ENCODE assay signal across 6 cellular contexts in the genomic region with DNA sequence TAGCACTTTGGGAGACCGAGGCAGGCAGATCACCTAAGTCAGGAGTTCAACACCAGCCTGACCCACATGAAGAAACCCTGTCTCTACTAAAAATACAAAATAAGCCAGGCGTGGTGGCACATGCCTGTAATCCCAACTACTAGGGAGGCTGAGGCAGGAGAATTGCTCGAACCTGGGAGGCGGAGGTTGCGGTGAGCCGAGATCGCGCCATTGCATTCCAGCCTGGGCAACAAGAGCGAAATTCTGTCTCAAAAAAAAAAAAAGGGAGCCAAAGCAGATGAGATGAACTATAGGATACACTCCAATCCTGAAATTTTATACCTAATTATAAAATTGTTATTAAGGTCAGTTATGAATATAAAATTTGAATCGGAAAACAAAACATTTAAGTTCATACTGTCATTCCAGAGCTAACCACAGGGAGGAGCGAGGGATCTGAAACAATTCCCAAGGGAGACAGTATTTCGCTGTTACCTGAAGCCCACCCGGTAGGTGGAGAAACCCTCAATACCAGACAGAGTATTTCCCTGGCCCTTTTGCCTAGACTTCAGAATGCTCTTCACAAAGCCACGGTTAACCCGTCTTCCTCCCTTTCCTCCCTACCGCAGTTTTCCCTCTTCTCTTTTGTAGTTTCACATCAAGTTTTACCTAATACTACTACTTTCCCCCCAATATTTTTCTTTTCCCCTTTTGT. TPM values are rescaled to one million over a fixed set of nuclear protein-coding genes. Genes with fewer than 3 reads are reported as not detected.
DNase-seq lines count a peak whose midpoint lies in the region; ATAC-seq and TF ChIP-seq lines count a peak whose summit lies in the region.

No MANE protein-coding gene starts in this region.

- H3K36me3 Mint-ChIP-seq in activated B cell treated with CpG ODN at 0.5 μM for 24 hours (ENCODE audit: low read depth), result peaks cover 23% of the 10 kb centered on the region

- POLR2A ChIA-PET in activated B cell treated with CpG ODN at 0.5 μM for 24 hours (lab: Charles Lee), result interaction anchor here (0.6 to 4.2 kb wide), 7 partner anchors 21 to 356 kb away, joined by 4 to 58 read pairs (median 10); a partner anchor contains a TSS

- H3K4me3 ChIP-seq in Jurkat, Clone E6-1 (ENCODE audit: low read length), result peak overlapping the region; percentile 89

- ATAC-seq in activated B cell treated with CpG ODN at 0.5 μM for 24 hours (ENCODE audit: low read depth), result no peak

- H3K27me3 Mint-ChIP-seq in activated B cell treated with CpG ODN at 0.5 μM for 24 hours, result no peaks in the 10 kb centered on the region

- H3K27ac Mint-ChIP-seq in activated B cell treated with CpG ODN at 0.5 μM for 24 hours, result peak overlapping the region; percentile 59

- peak overlapping the region; percentile 87 for H3K4me3 Mint-ChIP-seq in activated B cell treated with CpG ODN at 0.5 μM for 24 hours

- DNase-seq in CD1c-positive myeloid dendritic cell (ENCODE audit: extremely low spot score), result peak; percentile 9
- no peak for DNase-seq in Jurkat, Clone E6-1 (ENCODE audit: low read depth, low spot score)
- no peak for DNase-seq in activated B cell treated with CpG ODN at 0.5 μM for 24 hours
- DNase-seq in kidney tubule cell (ENCODE audit: low spot score), result peak; percentile 63
- no peak for DNase-seq in activated effector memory CD4-positive, alpha-beta T cell treated with anti-CD3 and anti-CD28 coated beads, Interleukin-2, amount 50 U/mL, for 16 hours
- DNase-seq in stimulated activated CD4-positive, alpha-beta T cell treated with anti-CD3 and anti-CD28 coated beads, Interleukin-4, amount 100 ng/mL, for 24 hours, result no peak

- H3K4me1 Mint-ChIP-seq in activated B cell treated with CpG ODN at 0.5 μM for 24 hours, result peaks cover 33% of the 10 kb centered on the region

- CTCF ChIA-PET in activated B cell treated with CpG ODN at 0.5 μM for 24 hours (lab: Charles Lee), result no interaction called here

- TF ChIP-seq CTCF in activated B cell treated with CpG ODN at 0.5 μM for 24 hours (IDR thresholded peaks at IDR 0.05), result no peak

- no peaks in the 10 kb centered on the region for H3K9me3 Mint-ChIP-seq in activated B cell treated with CpG ODN at 0.5 μM for 24 hours

- intact Hi-C loops in activated B cell treated with CpG ODN at 0.5 μM for 24 hours (cut with micrococcal nuclease), result loop anchor here (10.0 kb wide), 1 partner anchor 217 kb away; a partner anchor contains a TSS

RNA-seq across cellular contexts. Expression of a gene that starts 1.4 kb away (rescaled TPM):
- polyA plus RNA-seq in Jurkat, Clone E6-1 (2012; ENCODE audit: insufficient read depth, insufficient read length), result 208 TPM
- 74.7 and 75.2 TPM in 2 replicates for total RNA-seq in activated B cell treated with CpG ODN at 0.5 μM for 24 hours

RNA-seq across cellular contexts. Expression of a gene that starts 20.5 kb away (rescaled TPM):
- polyA plus RNA-seq in Jurkat, Clone E6-1 (2012; ENCODE audit: insufficient read depth, insufficient read length), result 73.4 TPM
- total RNA-seq in activated B cell treated with CpG ODN at 0.5 μM for 24 hours, result 78.9 and 82.3 TPM in 2 replicates

RNA-seq across cellular contexts. Expression of a gene that starts 27.4 kb away (rescaled TPM):
- polyA plus RNA-seq in Jurkat, Clone E6-1 (2012; ENCODE audit: insufficient read depth, insufficient read length), result 14.4 TPM
- 30.1 and 32.8 TPM in 2 replicates for total RNA-seq in activated B cell treated with CpG ODN at 0.5 μM for 24 hours

RNA-seq across cellular contexts. Expression of a gene that starts 34.2 kb away (rescaled TPM):
- 6.0 TPM for polyA plus RNA-seq in Jurkat, Clone E6-1 (2012; ENCODE audit: insufficient read depth, insufficient read length)
- 6.3 and 10.0 TPM in 2 replicates for total RNA-seq in activated B cell treated with CpG ODN at 0.5 μM for 24 hours

RNA-seq across cellular contexts. Expression of a gene that starts 37.5 kb away (rescaled TPM):
- 97.4 TPM for polyA plus RNA-seq in Jurkat, Clone E6-1 (2012; ENCODE audit: insufficient read depth, insufficient read length)
- total RNA-seq in activated B cell treated with CpG ODN at 0.5 μM for 24 hours, result 124 and 128 TPM in 2 replicates

Comparison
In these comparisons a context has a peak if more than half of its experiments do, and no peak if none do; other contexts are left out.
1. DNase-seq: peak in CD1c-positive myeloid dendritic cell (single experiment) and kidney tubule cell (single experiment); none in Jurkat, Clone E6-1 (single experiment), activated B cell treated with CpG ODN at 0.5 μM for 24 hours (single experiment), activated effector memory CD4-positive, alpha-beta T cell treated with anti-CD3 and anti-CD28 coated beads, Interleukin-2, amount 50 U/mL, for 16 hours (single experiment) and stimulated activated CD4-positive, alpha-beta T cell treated with anti-CD3 and anti-CD28 coated beads, Interleukin-4, amount 100 ng/mL, for 24 hours (single experiment).